In genomic region chr3:59595830-59596229, GRCh38 we compare ENCODE assay signal across 25 cellular contexts.
"Had no signal": no experiment of that assay in that cellular context is flagged by ENCODE, and none has a peak within 500 bp of the region (broad histone marks: within the 10 kb centered on the region; RNA-seq: fewer than 3 reads in every experiment).

No MANE protein-coding gene starts in this region.

- H3K9me3 ChIP-seq: heart right ventricle, left ventricle myocardium inferior, ovary, right atrium auricular region, right lobe of liver, testis, thyroid gland, transverse colon, upper lobe of left lung had no signal

- H3K4me1 Mint-ChIP-seq: mesothelial cell of epicardium; naive B cell; natural killer cell; nephron progenitor cell; stimulated activated memory B cell treated with anti-CD40 and anti-IgM and Interleukin-4, amounts not matched to agents 10 μg/mL and 1 μg/mL and 100 μg/mL, for 72 hours; stimulated activated naive CD8-positive, alpha-beta T cell treated with anti-CD3 and anti-CD28 coated beads, Interleukin-15, amount 100 ng/mL, for 72 hours had no signal

- H3K4me1 ChIP-seq: right atrium auricular region, right lobe of liver, testis, thyroid gland, transverse colon, upper lobe of left lung had no signal

- H3K27ac Mint-ChIP-seq: mesothelial cell of epicardium; naive B cell; natural killer cell; nephron progenitor cell; stimulated activated memory B cell treated with anti-CD40 and anti-IgM and Interleukin-4, amounts not matched to agents 10 μg/mL and 1 μg/mL and 100 μg/mL, for 72 hours; stimulated activated naive CD8-positive, alpha-beta T cell treated with anti-CD3 and anti-CD28 coated beads, Interleukin-15, amount 100 ng/mL, for 72 hours had no signal

- H3K36me3 ChIP-seq: heart right ventricle, left ventricle myocardium inferior, ovary, right atrium auricular region, right lobe of liver, thyroid gland, transverse colon, upper lobe of left lung had no signal

- H3K4me3 Mint-ChIP-seq: mesothelial cell of epicardium; naive B cell; natural killer cell; nephron progenitor cell; stimulated activated memory B cell treated with anti-CD40 and anti-IgM and Interleukin-4, amounts not matched to agents 10 μg/mL and 1 μg/mL and 100 μg/mL, for 72 hours; stimulated activated naive CD8-positive, alpha-beta T cell treated with anti-CD3 and anti-CD28 coated beads, Interleukin-15, amount 100 ng/mL, for 72 hours had no signal

- H3K79me2 ChIP-seq: hepatocyte had no signal

- H3K4me2 ChIP-seq: hepatocyte, smooth muscle cell had no signal

- H3K27ac ChIP-seq: heart right ventricle, hepatocyte, left ventricle myocardium inferior, ovary, right atrium auricular region, right lobe of liver, testis, thyroid gland, transverse colon, upper lobe of left lung had no signal

- H3K4me3 ChIP-seq: heart right ventricle, hepatocyte, left ventricle myocardium inferior, lung, ovary, right atrium auricular region, right lobe of liver, smooth muscle cell, testis, thyroid gland, transverse colon, upper lobe of left lung had no signal

- H3K9me3 Mint-ChIP-seq: natural killer cell had no signal

- H3K36me3 Mint-ChIP-seq: mesothelial cell of epicardium; naive B cell; natural killer cell; stimulated activated memory B cell treated with anti-CD40 and anti-IgM and Interleukin-4, amounts not matched to agents 10 μg/mL and 1 μg/mL and 100 μg/mL, for 72 hours had no signal

- H3K27me3 ChIP-seq: hepatocyte, ovary, right atrium auricular region, right lobe of liver, testis, thyroid gland, transverse colon, upper lobe of left lung had no signal

- H3K27me3 Mint-ChIP-seq: stimulated activated memory B cell treated with anti-CD40 and anti-IgM and Interleukin-4, amounts not matched to agents 10 μg/mL and 1 μg/mL and 100 μg/mL, for 72 hours had no signal

- DNase-seq: heart right ventricle; islet precursor cell; left ventricle myocardium inferior; mesendoderm; naive B cell; natural killer cell; nephron progenitor cell; ovary; right lobe of liver; stimulated activated CD4-positive, alpha-beta T cell treated with anti-CD3 and anti-CD28 coated beads, Interleukin-1b, Interleukin-23, amount 100 ng/mL, for 48 hours; stimulated activated CD4-positive, alpha-beta T cell treated with anti-CD3 and anti-CD28 coated beads, Interleukin-2, amount 100 ng/mL, for 48 hours; stimulated activated CD4-positive, alpha-beta T cell treated with anti-CD3 and anti-CD28 coated beads, Interleukin-4, amount 100 ng/mL, for 4 hours; stimulated activated CD8-positive, alpha-beta memory T cell treated with anti-CD3 and anti-CD28 coated beads, Interleukin-4, amount 100 ng/mL, for 48 hours; stimulated activated naive CD4-positive, alpha-beta T cell treated with Interleukin-2 at 50 U/mL for 16 hours; stimulated activated naive CD8-positive, alpha-beta T cell treated with anti-CD3 and anti-CD28 coated beads, Interleukin-15, amount 100 ng/mL, for 72 hours; testis; thyroid gland; transverse colon; upper lobe of left lung had no signal

- H2AFZ ChIP-seq: hepatocyte had no signal
